29 cellular contexts compared by ENCODE assay signal in genomic region chr13:80707000-80707983, GRCh38.
"Had no signal": no experiment of that assay in that cellular context is flagged by ENCODE, and none has a peak within 500 bp of the region (broad histone marks: within the 10 kb centered on the region; RNA-seq: fewer than 3 reads in every experiment).

No MANE protein-coding gene starts in this region.

- H3K4me3 ChIP-seq: colonic mucosa, gastrocnemius medialis, hepatocyte, left lung, ovary, right lobe of liver, smooth muscle cell, thoracic aorta, tibial nerve, upper lobe of left lung, uterus had no signal

- ATAC-seq: esophagus mucosa; gastrocnemius medialis; left cardiac atrium; left lung; naive thymus-derived CD8-positive, alpha-beta T cell; stimulated activated effector memory CD8-positive, alpha-beta T cell treated with anti-CD3 and anti-CD28 coated beads, Interleukin-12 subunit alpha, Interleukin-12 subunit beta, amount 100 ng/mL, for 72 hours had no signal

- H3K27me3 Mint-ChIP-seq: dendritic cell treated with granulocyte-macrophage colony-stimulating factor and Interleukin-4, amounts not matched to agents 40 ng/mL and 50 ng/mL, for 4 days; naive thymus-derived CD8-positive, alpha-beta T cell had no signal

- H3K9me3 Mint-ChIP-seq: stimulated activated effector memory CD8-positive, alpha-beta T cell treated with anti-CD3 and anti-CD28 coated beads, Interleukin-12 subunit alpha, Interleukin-12 subunit beta, amount 100 ng/mL, for 72 hours had no signal

- H3K4me1 ChIP-seq: colonic mucosa, gastrocnemius medialis, left lung, right lobe of liver, tibial nerve, upper lobe of left lung, uterus had no signal

- H3K27me3 ChIP-seq: colonic mucosa, gastrocnemius medialis, hepatocyte, left lung, ovary, right lobe of liver, tibial nerve, upper lobe of left lung, uterus had no signal

- H3K36me3 ChIP-seq: colonic mucosa, gastrocnemius medialis, left lung, ovary, right lobe of liver, thoracic aorta, tibial nerve, upper lobe of left lung, uterus had no signal

- H3K27ac ChIP-seq: colonic mucosa, epithelial cell of prostate, gastrocnemius medialis, hepatocyte, left lung, ovary, right lobe of liver, thoracic aorta, tibial nerve, upper lobe of left lung, uterus had no signal

- H3K9me3 ChIP-seq: colonic mucosa, gastrocnemius medialis, ovary, right lobe of liver, thoracic aorta, uterus had no signal

- H3K27ac Mint-ChIP-seq: dendritic cell treated with granulocyte-macrophage colony-stimulating factor and Interleukin-4, amounts not matched to agents 40 ng/mL and 50 ng/mL, for 4 days; endodermal cell; naive thymus-derived CD8-positive, alpha-beta T cell; nephron progenitor cell; stimulated activated effector memory CD8-positive, alpha-beta T cell treated with anti-CD3 and anti-CD28 coated beads, Interleukin-12 subunit alpha, Interleukin-12 subunit beta, amount 100 ng/mL, for 72 hours had no signal

- H3K4me1 Mint-ChIP-seq: naive thymus-derived CD8-positive, alpha-beta T cell; nephron progenitor cell; stimulated activated effector memory CD8-positive, alpha-beta T cell treated with anti-CD3 and anti-CD28 coated beads, Interleukin-12 subunit alpha, Interleukin-12 subunit beta, amount 100 ng/mL, for 72 hours had no signal

- H3K4me3 Mint-ChIP-seq: dendritic cell treated with granulocyte-macrophage colony-stimulating factor and Interleukin-4, amounts not matched to agents 40 ng/mL and 50 ng/mL, for 4 days; endodermal cell; naive thymus-derived CD8-positive, alpha-beta T cell; nephron progenitor cell; stimulated activated effector memory CD8-positive, alpha-beta T cell treated with anti-CD3 and anti-CD28 coated beads, Interleukin-12 subunit alpha, Interleukin-12 subunit beta, amount 100 ng/mL, for 72 hours had no signal

- DNase-seq: colonic mucosa; effector CD8-positive, alpha-beta T cell; endodermal cell; foreskin fibroblast; gastrocnemius medialis; head of caudate nucleus; left cardiac atrium; mammary epithelial cell; mesendoderm; naive thymus-derived CD8-positive, alpha-beta T cell; nephron progenitor cell; occipital lobe; ovary; retina; right lobe of liver; stimulated activated CD4-positive, alpha-beta T cell treated with anti-CD3 and anti-CD28 coated beads, Interleukin-2, amount 100 ng/mL, for 24 hours; stimulated activated CD4-positive, alpha-beta T cell treated with anti-CD3 and anti-CD28 coated beads, Interleukin-4, amount 100 ng/mL, for 24 hours; stimulated activated naive CD4-positive, alpha-beta T cell treated with Interleukin-2 at 50 U/mL for 16 hours; uterus had no signal
